Comparison of ENCODE assay signal across 15 cellular contexts in genomic region chr16:27352026-27352425, GRCh38.
"Had no signal": no experiment of that assay in that cellular context is flagged by ENCODE, and none has a peak within 500 bp of the region (broad histone marks: within the 10 kb centered on the region; RNA-seq: fewer than 3 reads in every experiment).

No MANE protein-coding gene starts in this region.

- H3K9me3 ChIP-seq: transverse colon had no signal

- H3K4me1 ChIP-seq: right atrium auricular region, transverse colon had no signal

- DNase-seq: activated naive CD4-positive, alpha-beta T cell treated with Interleukin-2 at 50 U/mL for 16 hours; activated T-cell treated with anti-CD3 and anti-CD28 coated beads, Interleukin-2, amount 50 U/mL, for 4 hours; anterior cingulate cortex; cerebellar nuclear complex; dermis blood vessel endothelial cell; endodermal cell; hippocampal formation; kidney glomerular epithelial cell; Right ventricle myocardium superior; stimulated activated CD4-positive, alpha-beta T cell treated with anti-CD3 and anti-CD28 coated beads, Interleukin-4, amount 100 ng/mL, for 4 hours; transverse colon had no signal

- H3K9me3 Mint-ChIP-seq: activated T-cell treated with anti-CD3 and anti-CD28 coated beads, Interleukin-2, amount 50 U/mL, for 4 hours; T-helper 1 cell treated with Interleukin-12 subunit alpha and Interleukin-12 subunit beta and Interleukin-4 antibody, amounts not matched to agents 30 μg/mL and 1 μg/mL, for 36 hours had no signal

- ATAC-seq: activated T-cell treated with anti-CD3 and anti-CD28 coated beads, Interleukin-2, amount 50 U/mL, for 4 hours; SK-N-SH treated with all-trans-retinoic acid at 6 μM for 48 hours had no signal

- H3K4me3 Mint-ChIP-seq: activated T-cell treated with anti-CD3 and anti-CD28 coated beads, Interleukin-2, amount 50 U/mL, for 4 hours; endodermal cell; T-helper 1 cell treated with Interleukin-12 subunit alpha and Interleukin-12 subunit beta and Interleukin-4 antibody, amounts not matched to agents 30 μg/mL and 1 μg/mL, for 36 hours had no signal

- H3K27me3 ChIP-seq: right atrium auricular region, transverse colon had no signal

- H3K27ac Mint-ChIP-seq: endodermal cell; T-helper 1 cell treated with Interleukin-12 subunit alpha and Interleukin-12 subunit beta and Interleukin-4 antibody, amounts not matched to agents 30 μg/mL and 1 μg/mL, for 36 hours had no signal

- H3K27ac ChIP-seq: right atrium auricular region, skin epidermis, transverse colon had no signal

- H3K4me3 ChIP-seq: right atrium auricular region, skin epidermis, transverse colon had no signal
